Comparison of ENCODE assay signal across 1 cellular context in the genomic region with DNA sequence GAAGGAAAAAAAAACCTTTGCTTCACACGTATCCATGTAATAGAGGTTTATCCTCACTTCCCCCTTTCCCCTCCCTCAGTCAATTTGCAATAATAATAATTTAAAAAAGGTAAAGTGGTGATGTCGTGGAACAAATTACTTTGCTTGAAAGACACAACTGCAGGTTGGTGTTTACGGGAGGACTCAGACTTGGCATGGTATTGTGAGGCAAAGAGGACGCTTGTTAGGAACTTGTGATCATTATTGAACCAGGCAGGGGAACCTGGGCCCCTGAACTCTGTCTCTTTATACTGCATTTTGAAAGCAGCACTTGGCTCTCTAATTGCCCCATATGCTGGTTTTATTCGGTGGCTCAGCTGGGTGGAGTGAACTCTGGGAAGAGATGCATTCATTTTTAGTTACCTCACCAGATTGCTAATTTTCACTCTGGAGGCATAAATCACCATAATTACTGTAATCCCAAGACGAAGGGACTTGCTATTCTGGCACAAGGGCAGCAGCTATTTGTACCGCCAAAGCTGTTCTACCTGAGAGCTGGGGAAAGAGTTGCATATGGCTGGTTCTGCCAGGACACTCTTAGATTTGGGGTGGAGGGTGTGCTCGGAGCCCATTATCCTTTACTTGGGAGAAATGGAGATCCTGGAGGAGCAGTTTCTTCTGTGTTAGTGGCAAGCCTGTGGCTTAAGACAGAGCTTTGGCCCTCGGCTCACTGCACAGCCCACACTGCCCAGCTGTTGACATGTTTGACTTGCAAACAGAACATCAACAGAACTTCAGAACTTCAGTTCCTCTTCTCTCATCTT.
A peak's percentile ranks its signal among the peaks of the same experiment; 100 is the strongest.
TF ChIP-seq lines count a peak whose summit lies in the region.

No MANE protein-coding gene starts in this region.

TF ChIP-seq in liver, 16 proteins besides CTCF, POLR2A, EP300 and RAD21 (continued from another document):
- TF ChIP-seq, protein P1, sequence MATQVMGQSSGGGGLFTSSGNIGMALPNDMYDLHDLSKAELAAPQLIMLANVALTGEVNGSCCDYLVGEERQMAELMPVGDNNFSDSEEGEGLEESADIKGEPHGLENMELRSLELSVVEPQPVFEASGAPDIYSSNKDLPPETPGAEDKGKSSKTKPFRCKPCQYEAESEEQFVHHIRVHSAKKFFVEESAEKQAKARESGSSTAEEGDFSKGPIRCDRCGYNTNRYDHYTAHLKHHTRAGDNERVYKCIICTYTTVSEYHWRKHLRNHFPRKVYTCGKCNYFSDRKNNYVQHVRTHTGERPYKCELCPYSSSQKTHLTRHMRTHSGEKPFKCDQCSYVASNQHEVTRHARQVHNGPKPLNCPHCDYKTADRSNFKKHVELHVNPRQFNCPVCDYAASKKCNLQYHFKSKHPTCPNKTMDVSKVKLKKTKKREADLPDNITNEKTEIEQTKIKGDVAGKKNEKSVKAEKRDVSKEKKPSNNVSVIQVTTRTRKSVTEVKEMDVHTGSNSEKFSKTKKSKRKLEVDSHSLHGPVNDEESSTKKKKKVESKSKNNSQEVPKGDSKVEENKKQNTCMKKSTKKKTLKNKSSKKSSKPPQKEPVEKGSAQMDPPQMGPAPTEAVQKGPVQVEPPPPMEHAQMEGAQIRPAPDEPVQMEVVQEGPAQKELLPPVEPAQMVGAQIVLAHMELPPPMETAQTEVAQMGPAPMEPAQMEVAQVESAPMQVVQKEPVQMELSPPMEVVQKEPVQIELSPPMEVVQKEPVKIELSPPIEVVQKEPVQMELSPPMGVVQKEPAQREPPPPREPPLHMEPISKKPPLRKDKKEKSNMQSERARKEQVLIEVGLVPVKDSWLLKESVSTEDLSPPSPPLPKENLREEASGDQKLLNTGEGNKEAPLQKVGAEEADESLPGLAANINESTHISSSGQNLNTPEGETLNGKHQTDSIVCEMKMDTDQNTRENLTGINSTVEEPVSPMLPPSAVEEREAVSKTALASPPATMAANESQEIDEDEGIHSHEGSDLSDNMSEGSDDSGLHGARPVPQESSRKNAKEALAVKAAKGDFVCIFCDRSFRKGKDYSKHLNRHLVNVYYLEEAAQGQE (IDR thresholded peaks at IDR 0.05): peak; percentile 77
- peak; percentile 57 for TF ChIP-seq FOXA1 (IDR thresholded peaks at IDR 0.05)
- peak; percentile 82 for TF ChIP-seq YY1 (IDR thresholded peaks at IDR 0.05)
- TF ChIP-seq, protein P2, sequence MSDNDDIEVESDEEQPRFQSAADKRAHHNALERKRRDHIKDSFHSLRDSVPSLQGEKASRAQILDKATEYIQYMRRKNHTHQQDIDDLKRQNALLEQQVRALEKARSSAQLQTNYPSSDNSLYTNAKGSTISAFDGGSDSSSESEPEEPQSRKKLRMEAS (IDR thresholded peaks at IDR 0.05): peak; percentile 75
- TF ChIP-seq FOXA2 (IDR thresholded peaks at IDR 0.05): peak; percentile 59
- peak; percentile 90 to 95 for TF ChIP-seq RXRA (IDR thresholded peaks at IDR 0.05)
- TF ChIP-seq JUND (IDR thresholded peaks at IDR 0.05): peak in 1 of 2 donors; percentile 76
- TF ChIP-seq EGR1 (IDR thresholded peaks at IDR 0.05; ENCODE audit: low read depth in 2 of 2): peak in 1 of 2 donors; percentile 37
- TF ChIP-seq HNF4G (IDR thresholded peaks at IDR 0.05): peak; percentile 22
- TF ChIP-seq GABPA (IDR thresholded peaks at IDR 0.05 in 1 of 2, conservative IDR thresholded peaks at IDR 0.05 in 1 of 2): peak in 1 of 2 donors; percentile 40
- peak; percentile 82 for TF ChIP-seq SP1 (IDR thresholded peaks at IDR 0.05)
